ENCODE assay signal across 1 cellular context in the genomic region with DNA sequence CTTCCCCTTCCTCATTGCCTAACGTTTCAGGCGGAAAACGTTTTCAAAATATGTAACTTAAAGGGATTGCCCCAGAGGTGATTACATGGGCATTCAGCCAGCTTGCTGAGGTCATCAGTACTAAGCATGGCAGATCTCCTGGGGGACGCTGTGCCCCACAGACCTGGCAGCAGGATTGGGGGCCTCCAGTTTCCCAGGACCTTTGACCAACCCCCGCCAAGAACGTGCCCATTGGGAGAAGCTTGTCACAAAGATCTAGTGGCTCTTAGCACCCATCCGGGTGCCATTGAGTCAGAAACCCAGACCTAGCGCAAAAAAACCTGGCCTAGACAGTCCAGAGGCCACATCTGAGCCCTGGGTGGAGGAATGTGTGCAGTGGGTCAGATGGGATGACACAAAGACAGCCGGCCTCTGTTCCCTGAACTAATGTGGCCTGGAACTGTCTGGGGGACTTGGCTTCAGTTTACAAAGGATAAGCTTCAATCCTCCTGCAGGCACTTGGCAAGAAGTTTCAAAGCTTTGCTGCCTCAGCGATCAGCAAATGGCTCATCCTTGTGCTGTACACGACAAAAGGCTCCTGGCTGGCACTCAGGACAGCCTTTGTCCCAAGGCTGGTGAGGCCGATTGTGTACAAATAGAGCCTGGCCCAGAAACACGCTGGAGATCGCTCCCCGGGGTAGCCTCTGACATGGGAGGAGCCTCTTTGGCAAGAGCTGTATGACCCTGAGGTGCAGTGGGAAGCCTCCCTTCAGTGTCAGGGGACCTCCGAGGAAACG.
A peak's percentile ranks its signal among the peaks of the same experiment; 100 is the strongest.
TF ChIP-seq lines count a peak whose summit lies in the region.

No MANE protein-coding gene starts in this region.

TF ChIP-seq in HepG2, 621 proteins besides CTCF, POLR2A, EP300 and RAD21 (continued from another document and continues in another):
- no peak for TF ChIP-seq REPIN1 (CRISPR knock-in tag; IDR thresholded peaks at IDR 0.05; ENCODE audit: borderline replicate concordance, low read depth)
- TF ChIP-seq ZMAT3 (CRISPR knock-in tag; conservative IDR thresholded peaks at IDR 0.05) = no peak
- TF ChIP-seq, protein P1, sequence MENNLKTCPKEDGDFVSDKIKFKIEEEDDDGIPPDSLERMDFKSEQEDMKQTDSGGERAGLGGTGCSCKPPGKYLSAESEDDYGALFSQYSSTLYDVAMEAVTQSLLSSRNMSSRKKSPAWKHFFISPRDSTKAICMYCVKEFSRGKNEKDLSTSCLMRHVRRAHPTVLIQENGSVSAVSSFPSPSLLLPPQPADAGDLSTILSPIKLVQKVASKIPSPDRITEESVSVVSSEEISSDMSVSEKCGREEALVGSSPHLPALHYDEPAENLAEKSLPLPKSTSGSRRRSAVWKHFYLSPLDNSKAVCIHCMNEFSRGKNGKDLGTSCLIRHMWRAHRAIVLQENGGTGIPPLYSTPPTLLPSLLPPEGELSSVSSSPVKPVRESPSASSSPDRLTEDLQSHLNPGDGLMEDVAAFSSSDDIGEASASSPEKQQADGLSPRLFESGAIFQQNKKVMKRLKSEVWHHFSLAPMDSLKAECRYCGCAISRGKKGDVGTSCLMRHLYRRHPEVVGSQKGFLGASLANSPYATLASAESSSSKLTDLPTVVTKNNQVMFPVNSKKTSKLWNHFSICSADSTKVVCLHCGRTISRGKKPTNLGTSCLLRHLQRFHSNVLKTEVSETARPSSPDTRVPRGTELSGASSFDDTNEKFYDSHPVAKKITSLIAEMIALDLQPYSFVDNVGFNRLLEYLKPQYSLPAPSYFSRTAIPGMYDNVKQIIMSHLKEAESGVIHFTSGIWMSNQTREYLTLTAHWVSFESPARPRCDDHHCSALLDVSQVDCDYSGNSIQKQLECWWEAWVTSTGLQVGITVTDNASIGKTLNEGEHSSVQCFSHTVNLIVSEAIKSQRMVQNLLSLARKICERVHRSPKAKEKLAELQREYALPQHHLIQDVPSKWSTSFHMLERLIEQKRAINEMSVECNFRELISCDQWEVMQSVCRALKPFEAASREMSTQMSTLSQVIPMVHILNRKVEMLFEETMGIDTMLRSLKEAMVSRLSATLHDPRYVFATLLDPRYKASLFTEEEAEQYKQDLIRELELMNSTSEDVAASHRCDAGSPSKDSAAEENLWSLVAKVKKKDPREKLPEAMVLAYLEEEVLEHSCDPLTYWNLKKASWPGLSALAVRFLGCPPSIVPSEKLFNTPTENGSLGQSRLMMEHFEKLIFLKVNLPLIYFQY (CRISPR knock-in tag; IDR thresholded peaks at IDR 0.05; ENCODE audit: borderline replicate concordance) = peak; percentile 23; the same call in 1 of the 2 replicates
- TF ChIP-seq EEA1 (CRISPR knock-in tag; IDR thresholded peaks at IDR 0.05; ENCODE audit: borderline replicate concordance) = no peak
- TF ChIP-seq MZF1 (CRISPR knock-in tag; IDR thresholded peaks at IDR 0.05; ENCODE audit: borderline replicate concordance) = no peak
- TF ChIP-seq SOX6 (IDR thresholded peaks at IDR 0.05) = no peak
- TF ChIP-seq SOX6 (CRISPR knock-in tag; IDR thresholded peaks at IDR 0.05) = no peak
- TF ChIP-seq HES4 (CRISPR knock-in tag; IDR thresholded peaks at IDR 0.05; ENCODE audit: borderline replicate concordance) = no peak
- no peak for TF ChIP-seq ZNF484 (CRISPR knock-in tag; IDR thresholded peaks at IDR 0.05; ENCODE audit: borderline replicate concordance, low read depth)
- TF ChIP-seq, protein P2, sequence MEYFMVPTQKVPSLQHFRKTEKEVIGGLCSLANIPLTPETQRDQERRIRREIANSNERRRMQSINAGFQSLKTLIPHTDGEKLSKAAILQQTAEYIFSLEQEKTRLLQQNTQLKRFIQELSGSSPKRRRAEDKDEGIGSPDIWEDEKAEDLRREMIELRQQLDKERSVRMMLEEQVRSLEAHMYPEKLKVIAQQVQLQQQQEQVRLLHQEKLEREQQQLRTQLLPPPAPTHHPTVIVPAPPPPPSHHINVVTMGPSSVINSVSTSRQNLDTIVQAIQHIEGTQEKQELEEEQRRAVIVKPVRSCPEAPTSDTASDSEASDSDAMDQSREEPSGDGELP (IDR thresholded peaks at IDR 0.05; ENCODE audit: borderline replicate concordance, low read depth) = no peak; the same call in 1 of the 2 replicates
- no peak for TF ChIP-seq ZNF333 (CRISPR knock-in tag; IDR thresholded peaks at IDR 0.05; ENCODE audit: borderline replicate concordance)
- no peak for TF ChIP-seq SUZ12 (IDR thresholded peaks at IDR 0.05; ENCODE audit: low read depth, low read length)
- no peak for TF ChIP-seq BRCA1 (CRISPR knock-in tag; IDR thresholded peaks at IDR 0.05)
- TF ChIP-seq, protein P3, sequence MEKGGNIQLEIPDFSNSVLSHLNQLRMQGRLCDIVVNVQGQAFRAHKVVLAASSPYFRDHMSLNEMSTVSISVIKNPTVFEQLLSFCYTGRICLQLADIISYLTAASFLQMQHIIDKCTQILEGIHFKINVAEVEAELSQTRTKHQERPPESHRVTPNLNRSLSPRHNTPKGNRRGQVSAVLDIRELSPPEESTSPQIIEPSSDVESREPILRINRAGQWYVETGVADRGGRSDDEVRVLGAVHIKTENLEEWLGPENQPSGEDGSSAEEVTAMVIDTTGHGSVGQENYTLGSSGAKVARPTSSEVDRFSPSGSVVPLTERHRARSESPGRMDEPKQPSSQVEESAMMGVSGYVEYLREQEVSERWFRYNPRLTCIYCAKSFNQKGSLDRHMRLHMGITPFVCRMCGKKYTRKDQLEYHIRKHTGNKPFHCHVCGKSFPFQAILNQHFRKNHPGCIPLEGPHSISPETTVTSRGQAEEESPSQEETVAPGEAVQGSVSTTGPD (CRISPR knock-in tag; IDR thresholded peaks at IDR 0.05) = no peak
- TF ChIP-seq KDM6A (CRISPR knock-in tag; IDR thresholded peaks at IDR 0.05; ENCODE audit: low read depth) = no peak
- TF ChIP-seq, protein P4, sequence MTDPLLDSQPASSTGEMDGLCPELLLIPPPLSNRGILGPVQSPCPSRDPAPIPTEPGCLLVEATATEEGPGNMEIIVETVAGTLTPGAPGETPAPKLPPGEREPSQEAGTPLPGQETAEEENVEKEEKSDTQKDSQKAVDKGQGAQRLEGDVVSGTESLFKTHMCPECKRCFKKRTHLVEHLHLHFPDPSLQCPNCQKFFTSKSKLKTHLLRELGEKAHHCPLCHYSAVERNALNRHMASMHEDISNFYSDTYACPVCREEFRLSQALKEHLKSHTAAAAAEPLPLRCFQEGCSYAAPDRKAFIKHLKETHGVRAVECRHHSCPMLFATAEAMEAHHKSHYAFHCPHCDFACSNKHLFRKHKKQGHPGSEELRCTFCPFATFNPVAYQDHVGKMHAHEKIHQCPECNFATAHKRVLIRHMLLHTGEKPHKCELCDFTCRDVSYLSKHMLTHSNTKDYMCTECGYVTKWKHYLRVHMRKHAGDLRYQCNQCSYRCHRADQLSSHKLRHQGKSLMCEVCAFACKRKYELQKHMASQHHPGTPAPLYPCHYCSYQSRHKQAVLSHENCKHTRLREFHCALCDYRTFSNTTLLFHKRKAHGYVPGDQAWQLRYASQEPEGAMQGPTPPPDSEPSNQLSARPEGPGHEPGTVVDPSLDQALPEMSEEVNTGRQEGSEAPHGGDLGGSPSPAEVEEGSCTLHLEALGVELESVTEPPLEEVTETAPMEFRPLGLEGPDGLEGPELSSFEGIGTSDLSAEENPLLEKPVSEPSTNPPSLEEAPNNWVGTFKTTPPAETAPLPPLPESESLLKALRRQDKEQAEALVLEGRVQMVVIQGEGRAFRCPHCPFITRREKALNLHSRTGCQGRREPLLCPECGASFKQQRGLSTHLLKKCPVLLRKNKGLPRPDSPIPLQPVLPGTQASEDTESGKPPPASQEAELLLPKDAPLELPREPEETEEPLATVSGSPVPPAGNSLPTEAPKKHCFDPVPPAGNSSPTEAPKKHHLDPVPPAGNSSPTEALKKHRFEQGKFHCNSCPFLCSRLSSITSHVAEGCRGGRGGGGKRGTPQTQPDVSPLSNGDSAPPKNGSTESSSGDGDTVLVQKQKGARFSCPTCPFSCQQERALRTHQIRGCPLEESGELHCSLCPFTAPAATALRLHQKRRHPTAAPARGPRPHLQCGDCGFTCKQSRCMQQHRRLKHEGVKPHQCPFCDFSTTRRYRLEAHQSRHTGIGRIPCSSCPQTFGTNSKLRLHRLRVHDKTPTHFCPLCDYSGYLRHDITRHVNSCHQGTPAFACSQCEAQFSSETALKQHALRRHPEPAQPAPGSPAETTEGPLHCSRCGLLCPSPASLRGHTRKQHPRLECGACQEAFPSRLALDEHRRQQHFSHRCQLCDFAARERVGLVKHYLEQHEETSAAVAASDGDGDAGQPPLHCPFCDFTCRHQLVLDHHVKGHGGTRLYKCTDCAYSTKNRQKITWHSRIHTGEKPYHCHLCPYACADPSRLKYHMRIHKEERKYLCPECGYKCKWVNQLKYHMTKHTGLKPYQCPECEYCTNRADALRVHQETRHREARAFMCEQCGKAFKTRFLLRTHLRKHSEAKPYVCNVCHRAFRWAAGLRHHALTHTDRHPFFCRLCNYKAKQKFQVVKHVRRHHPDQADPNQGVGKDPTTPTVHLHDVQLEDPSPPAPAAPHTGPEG (CRISPR knock-in tag; IDR thresholded peaks at IDR 0.05) = no peak
- no peak for TF ChIP-seq THAP11 (CRISPR knock-in tag; IDR thresholded peaks at IDR 0.05)
- TF ChIP-seq ZNF709 (CRISPR knock-in tag; IDR thresholded peaks at IDR 0.05) = no peak
- TF ChIP-seq MIER2 (CRISPR knock-in tag; IDR thresholded peaks at IDR 0.05) = no peak
- no peak for TF ChIP-seq POLR2AphosphoS5 (IDR thresholded peaks at IDR 0.05; ENCODE audit: low read depth, low read length)
- no peak for TF ChIP-seq SSRP1 (CRISPR knock-in tag; IDR thresholded peaks at IDR 0.05)
- peak; percentile 5; the same call in 1 of the 2 replicates for TF ChIP-seq FOXA3 (CRISPR knock-in tag; IDR thresholded peaks at IDR 0.05)
- TF ChIP-seq PPARG (CRISPR knock-in tag; conservative IDR thresholded peaks at IDR 0.05) = no peak
- no peak for TF ChIP-seq ZNF451 (CRISPR knock-in tag; IDR thresholded peaks at IDR 0.05)
- TF ChIP-seq, protein P5, sequence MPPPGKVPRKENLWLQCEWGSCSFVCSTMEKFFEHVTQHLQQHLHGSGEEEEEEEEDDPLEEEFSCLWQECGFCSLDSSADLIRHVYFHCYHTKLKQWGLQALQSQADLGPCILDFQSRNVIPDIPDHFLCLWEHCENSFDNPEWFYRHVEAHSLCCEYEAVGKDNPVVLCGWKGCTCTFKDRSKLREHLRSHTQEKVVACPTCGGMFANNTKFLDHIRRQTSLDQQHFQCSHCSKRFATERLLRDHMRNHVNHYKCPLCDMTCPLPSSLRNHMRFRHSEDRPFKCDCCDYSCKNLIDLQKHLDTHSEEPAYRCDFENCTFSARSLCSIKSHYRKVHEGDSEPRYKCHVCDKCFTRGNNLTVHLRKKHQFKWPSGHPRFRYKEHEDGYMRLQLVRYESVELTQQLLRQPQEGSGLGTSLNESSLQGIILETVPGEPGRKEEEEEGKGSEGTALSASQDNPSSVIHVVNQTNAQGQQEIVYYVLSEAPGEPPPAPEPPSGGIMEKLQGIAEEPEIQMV (CRISPR knock-in tag; IDR thresholded peaks at IDR 0.05; ENCODE audit: low read depth) = no peak
- no peak for TF ChIP-seq ZNF674 (CRISPR knock-in tag; IDR thresholded peaks at IDR 0.05; ENCODE audit: low read depth)
- TF ChIP-seq ZNF549 (CRISPR knock-in tag; IDR thresholded peaks at IDR 0.05) = no peak
- 0 out of 2 replicates have a peak, but pooled peaks have one; percentile 18 for TF ChIP-seq ZNF543 (CRISPR knock-in tag; IDR thresholded peaks at IDR 0.05)
- TF ChIP-seq TBX3 (IDR thresholded peaks at IDR 0.05; ENCODE audit: borderline replicate concordance) = no peak
- TF ChIP-seq, protein P6, sequence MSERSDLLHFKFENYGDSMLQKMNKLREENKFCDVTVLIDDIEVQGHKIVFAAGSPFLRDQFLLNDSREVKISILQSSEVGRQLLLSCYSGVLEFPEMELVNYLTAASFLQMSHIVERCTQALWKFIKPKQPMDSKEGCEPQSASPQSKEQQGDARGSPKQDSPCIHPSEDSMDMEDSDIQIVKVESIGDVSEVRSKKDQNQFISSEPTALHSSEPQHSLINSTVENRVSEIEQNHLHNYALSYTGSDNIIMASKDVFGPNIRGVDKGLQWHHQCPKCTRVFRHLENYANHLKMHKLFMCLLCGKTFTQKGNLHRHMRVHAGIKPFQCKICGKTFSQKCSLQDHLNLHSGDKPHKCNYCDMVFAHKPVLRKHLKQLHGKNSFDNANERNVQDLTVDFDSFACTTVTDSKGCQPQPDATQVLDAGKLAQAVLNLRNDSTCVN (CRISPR knock-in tag; IDR thresholded peaks at IDR 0.05; ENCODE audit: borderline replicate concordance) = no peak
- TF ChIP-seq ZNF567 (CRISPR knock-in tag; IDR thresholded peaks at IDR 0.05; ENCODE audit: borderline replicate concordance) = no peak
- TF ChIP-seq, protein P7, sequence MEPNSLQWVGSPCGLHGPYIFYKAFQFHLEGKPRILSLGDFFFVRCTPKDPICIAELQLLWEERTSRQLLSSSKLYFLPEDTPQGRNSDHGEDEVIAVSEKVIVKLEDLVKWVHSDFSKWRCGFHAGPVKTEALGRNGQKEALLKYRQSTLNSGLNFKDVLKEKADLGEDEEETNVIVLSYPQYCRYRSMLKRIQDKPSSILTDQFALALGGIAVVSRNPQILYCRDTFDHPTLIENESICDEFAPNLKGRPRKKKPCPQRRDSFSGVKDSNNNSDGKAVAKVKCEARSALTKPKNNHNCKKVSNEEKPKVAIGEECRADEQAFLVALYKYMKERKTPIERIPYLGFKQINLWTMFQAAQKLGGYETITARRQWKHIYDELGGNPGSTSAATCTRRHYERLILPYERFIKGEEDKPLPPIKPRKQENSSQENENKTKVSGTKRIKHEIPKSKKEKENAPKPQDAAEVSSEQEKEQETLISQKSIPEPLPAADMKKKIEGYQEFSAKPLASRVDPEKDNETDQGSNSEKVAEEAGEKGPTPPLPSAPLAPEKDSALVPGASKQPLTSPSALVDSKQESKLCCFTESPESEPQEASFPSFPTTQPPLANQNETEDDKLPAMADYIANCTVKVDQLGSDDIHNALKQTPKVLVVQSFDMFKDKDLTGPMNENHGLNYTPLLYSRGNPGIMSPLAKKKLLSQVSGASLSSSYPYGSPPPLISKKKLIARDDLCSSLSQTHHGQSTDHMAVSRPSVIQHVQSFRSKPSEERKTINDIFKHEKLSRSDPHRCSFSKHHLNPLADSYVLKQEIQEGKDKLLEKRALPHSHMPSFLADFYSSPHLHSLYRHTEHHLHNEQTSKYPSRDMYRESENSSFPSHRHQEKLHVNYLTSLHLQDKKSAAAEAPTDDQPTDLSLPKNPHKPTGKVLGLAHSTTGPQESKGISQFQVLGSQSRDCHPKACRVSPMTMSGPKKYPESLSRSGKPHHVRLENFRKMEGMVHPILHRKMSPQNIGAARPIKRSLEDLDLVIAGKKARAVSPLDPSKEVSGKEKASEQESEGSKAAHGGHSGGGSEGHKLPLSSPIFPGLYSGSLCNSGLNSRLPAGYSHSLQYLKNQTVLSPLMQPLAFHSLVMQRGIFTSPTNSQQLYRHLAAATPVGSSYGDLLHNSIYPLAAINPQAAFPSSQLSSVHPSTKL (CRISPR knock-in tag; IDR thresholded peaks at IDR 0.05) = no peak
- TF ChIP-seq, protein P8, sequence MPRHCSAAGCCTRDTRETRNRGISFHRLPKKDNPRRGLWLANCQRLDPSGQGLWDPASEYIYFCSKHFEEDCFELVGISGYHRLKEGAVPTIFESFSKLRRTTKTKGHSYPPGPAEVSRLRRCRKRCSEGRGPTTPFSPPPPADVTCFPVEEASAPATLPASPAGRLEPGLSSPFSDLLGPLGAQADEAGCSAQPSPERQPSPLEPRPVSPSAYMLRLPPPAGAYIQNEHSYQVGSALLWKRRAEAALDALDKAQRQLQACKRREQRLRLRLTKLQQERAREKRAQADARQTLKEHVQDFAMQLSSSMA (CRISPR knock-in tag; IDR thresholded peaks at IDR 0.05) = no peak
- TF ChIP-seq ZNF788 (CRISPR knock-in tag; IDR thresholded peaks at IDR 0.05; ENCODE audit: borderline replicate concordance) = no peak; the same call in 1 of the 2 replicates
- TF ChIP-seq ZNF589 (CRISPR knock-in tag; conservative IDR thresholded peaks at IDR 0.05) = no peak
- TF ChIP-seq RNF2 (conservative IDR thresholded peaks at IDR 0.05; ENCODE audit: low read depth) = no peak
- TF ChIP-seq ZNF460 (CRISPR knock-in tag; IDR thresholded peaks at IDR 0.05; ENCODE audit: borderline replicate concordance) = no peak
- TF ChIP-seq PCBP1 (IDR thresholded peaks at IDR 0.05; ENCODE audit: borderline replicate concordance, low read depth, low read length) = no peak
- no peak for TF ChIP-seq ZNF264 (CRISPR knock-in tag; IDR thresholded peaks at IDR 0.05)
- no peak for TF ChIP-seq PLRG1 (conservative IDR thresholded peaks at IDR 0.05)
- TF ChIP-seq JDP2 (CRISPR knock-in tag; IDR thresholded peaks at IDR 0.05; ENCODE audit: borderline replicate concordance) = no peak
